ENCODE assay signal across 25 cellular contexts in the genomic region with DNA sequence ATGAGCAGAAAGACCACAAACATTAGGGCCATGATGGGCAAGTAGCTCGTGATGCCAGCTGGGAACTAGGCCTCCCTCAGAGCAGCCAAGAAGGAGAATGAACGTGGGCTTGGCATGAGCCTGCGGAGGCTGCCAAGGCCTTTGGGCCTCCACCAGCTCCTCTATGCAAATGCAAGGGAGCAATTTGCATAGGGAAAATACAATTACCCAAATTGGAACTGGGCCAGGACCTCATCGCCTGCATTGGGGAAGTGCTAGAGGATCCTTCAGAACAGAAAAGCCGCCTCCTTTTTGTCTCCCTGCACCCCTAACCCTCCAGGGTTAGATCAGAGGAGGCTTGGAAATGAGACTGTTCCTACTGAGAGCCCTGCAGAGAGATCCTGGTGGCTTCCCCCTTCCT.
DNase-seq lines count a peak whose midpoint lies in the region; ATAC-seq and TF ChIP-seq lines count a peak whose summit lies in the region.
"Had no signal": no experiment of that assay in that cellular context is flagged by ENCODE, and none has a peak within 500 bp of the region (broad histone marks: within the 10 kb centered on the region; RNA-seq: fewer than 3 reads in every experiment).

No MANE protein-coding gene starts in this region.

- TF ChIP-seq CTCF in coronary artery (IDR thresholded peaks at IDR 0.05) (no peak), thyroid gland (IDR thresholded peaks at IDR 0.05) (no peak)

- H3K36me3 ChIP-seq in thyroid gland = no peaks in the 10 kb centered on the region
- H3K36me3 ChIP-seq: SJCRH30 had no signal

- H3K4me3 ChIP-seq in coronary artery (no peak overlapping the region), thyroid gland (replicated peaks in 1 of 3) (no peak overlapping the region)
- H3K4me3 ChIP-seq: SJCRH30 had no signal

- H3K4me1 ChIP-seq in thyroid gland = peaks cover 12 to 23% of the 10 kb centered on the region in 2 donors
- H3K4me1 ChIP-seq: Caco-2, SJCRH30 had no signal

- no peaks in the 10 kb centered on the region for H3K9me3 ChIP-seq in thyroid gland
- H3K9me3 ChIP-seq: Caco-2, SJCRH30 had no signal

- H3K27ac ChIP-seq in coronary artery (no peak overlapping the region), thyroid gland (peak overlapping the region in 2 of 3 donors; percentile 7 to 47)
- H3K27ac ChIP-seq: HL-60, SJCRH30 had no signal

- WGBS in thyroid gland, 2 donors = 78 to 88% methylated on average over 5 of the region's 5 CpGs

- TF ChIP-seq POLR2A in thyroid gland (IDR thresholded peaks at IDR 0.05) = no peak

- in situ Hi-C loops in ACHN (cut with HindIII; ENCODE audit: low pct_ligation_motif_present, low pct_unique_long_range_greater_than_20kb, low sequenced_read_pairs) = no loop called here

- peak; percentile 34 to 47 for DNase-seq in NCI-H526 (lab: John Stamatoyannopoulos, UW)
- DNase-seq in NCI-H526 treated with DMSO at 0.1 percent for 48 hours (lab: John Stamatoyannopoulos, UW) = no peak
- DNase-seq in NCI-H1048 (lab: John Stamatoyannopoulos, UW) = peak; percentile 43
- DNase-seq in coronary artery (ENCODE audit: low spot score) = peak; percentile 24
- no peak for DNase-seq in thyroid gland
- DNase-seq in posterior vena cava (ENCODE audit: low spot score) = no peak
- DNase-seq in ACHN = no peak
- DNase-seq: C1 segment of cervical spinal cord; Caco-2; CD4-positive, alpha-beta memory T cell; DMS 273 treated with DMSO at 0.1 percent for 48 hours; DMS79 treated with DMSO at 0.1 percent for 48 hours; GF-D8; NCI-H1694 treated with DMSO at 0.1 percent for 48 hours; NCI-H2081; NCI-H446 treated with DMSO at 0.1 percent for 48 hours; NCI-H748 treated with DMSO at 0.1 percent for 48 hours; NK-92 treated with Interleukin-12 subunit alpha and Interleukin-12 subunit beta, amount 100 ng/mL, for 24 hours; PC-3; SJCRH30; T-helper 17 cell had no signal

- no peaks in the 10 kb centered on the region for H3K27me3 ChIP-seq in thyroid gland
- H3K27me3 ChIP-seq: SJCRH30 had no signal

- intact Hi-C loops in thyroid gland (cut with DNase I) = no loop called here
- intact Hi-C loops in posterior vena cava (cut with DNase I) = no loop called here

- ATAC-seq in GM18907 (IDR thresholded peaks at IDR 0.05; ENCODE audit: unreplicated experiment) = no peak
- ATAC-seq: PC-3, Right ventricle myocardium inferior, SK-N-SH treated with all-trans-retinoic acid at 6 μM for 48 hours, T-helper 17 cell had no signal

Comparison
In these comparisons a context has a peak if more than half of its experiments do, and no peak if none do; other contexts are left out.
1. DNase-seq: peak in NCI-H526 (2 of 2), NCI-H1048 (single experiment) and coronary artery (single experiment); none in NCI-H526 treated with DMSO at 0.1 percent for 48 hours (single experiment), thyroid gland (0 of 2), posterior vena cava (single experiment) and ACHN (single experiment).
2. H3K27ac ChIP-seq: peak in thyroid gland (2 of 3); none in coronary artery (0 of 2).